In the genomic region with DNA sequence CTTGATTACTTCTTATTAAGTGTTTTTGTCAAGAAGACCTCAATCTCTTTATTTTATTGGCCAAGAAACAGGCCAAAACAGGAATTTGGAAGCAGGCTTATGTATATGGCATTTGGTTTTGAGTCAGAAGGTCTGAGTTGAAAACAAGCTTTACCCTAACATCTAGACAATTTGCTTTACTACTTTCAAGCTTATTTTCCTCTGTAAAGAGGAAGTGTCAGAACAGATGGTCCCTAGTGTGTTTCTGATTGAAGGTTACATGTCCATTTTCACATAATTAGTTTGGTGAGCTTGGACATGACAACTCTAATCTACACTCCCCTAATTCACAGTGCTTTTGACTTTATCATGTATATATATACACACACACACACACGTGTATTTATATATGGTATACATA, we compare ENCODE assay signal across 25 cellular contexts.
"Had no signal": no experiment of that assay in that cellular context is flagged by ENCODE, and none has a peak within 500 bp of the region (broad histone marks: within the 10 kb centered on the region; RNA-seq: fewer than 3 reads in every experiment).

No MANE protein-coding gene starts in this region.

- DNase-seq: activated CD4-positive, alpha-beta T cell treated with anti-CD3 and anti-CD28 coated beads for 1 hour; activated CD4-positive, alpha-beta T cell treated with anti-CD3 and anti-CD28 coated beads, Interleukin-2, amount 50 U/mL, for 4 hours; activated CD8-positive, alpha-beta memory T cell treated with anti-CD3 and anti-CD28 coated beads, Interleukin-2, amount 50 U/mL, for 48 hours; activated effector memory CD4-positive, alpha-beta T cell treated with Interleukin-2 at 50 U/mL for 16 hours; activated naive CD4-positive, alpha-beta T cell treated with anti-CD3 and anti-CD28 coated beads for 36 hours; activated naive CD8-positive, alpha-beta T cell treated with anti-CD3 and anti-CD28 coated beads, Interleukin-2, amount 10 ng/mL, durations not matched to agents 7 days and 5 days; activated T-cell treated with anti-CD3 and anti-CD28 coated beads, Interleukin-2, amount 50 U/mL, for 4 hours; amygdala; colonic mucosa; esophagus squamous epithelium; gastrocnemius medialis; heart left ventricle; left cardiac atrium; mucosa of descending colon; nucleus accumbens; right cardiac atrium; stimulated activated CD4-positive, alpha-beta T cell treated with anti-CD3 and anti-CD28 coated beads, Interleukin-12 subunit alpha, Interleukin-12 subunit beta, amount 100 ng/mL, for 4 hours; stimulated activated CD4-positive, alpha-beta T cell treated with anti-CD3 and anti-CD28 coated beads, Interleukin-4, amount 100 ng/mL, for 4 hours; stimulated activated naive CD8-positive, alpha-beta T cell treated with anti-CD3 and anti-CD28 coated beads, Interleukin-15, amount 100 ng/mL, for 72 hours; T-helper 17 cell; tibial artery; WERI-Rb-1 had no signal

- H3K27ac Mint-ChIP-seq: activated naive CD4-positive, alpha-beta T cell treated with anti-CD3 and anti-CD28 coated beads for 36 hours; activated naive CD8-positive, alpha-beta T cell treated with anti-CD3 and anti-CD28 coated beads, Interleukin-2, amount 10 ng/mL, durations not matched to agents 7 days and 5 days; stimulated activated naive CD8-positive, alpha-beta T cell treated with anti-CD3 and anti-CD28 coated beads, Interleukin-15, amount 100 ng/mL, for 72 hours; T-helper 17 cell had no signal

- H3K4me3 Mint-ChIP-seq: activated naive CD4-positive, alpha-beta T cell treated with anti-CD3 and anti-CD28 coated beads for 36 hours; activated naive CD8-positive, alpha-beta T cell treated with anti-CD3 and anti-CD28 coated beads, Interleukin-2, amount 10 ng/mL, durations not matched to agents 7 days and 5 days; activated T-cell treated with anti-CD3 and anti-CD28 coated beads, Interleukin-2, amount 50 U/mL, for 4 hours; stimulated activated naive CD8-positive, alpha-beta T cell treated with anti-CD3 and anti-CD28 coated beads, Interleukin-15, amount 100 ng/mL, for 72 hours; T-helper 17 cell had no signal

- H3K36me3 ChIP-seq: colonic mucosa, esophagus squamous epithelium, gastrocnemius medialis, heart left ventricle, tibial artery, WERI-Rb-1 had no signal

- H3K79me2 ChIP-seq: parathyroid adenoma had no signal

- H3K27ac ChIP-seq: colonic mucosa, esophagus squamous epithelium, gastrocnemius medialis, heart left ventricle, parathyroid adenoma, tibial artery, WERI-Rb-1 had no signal

- H3K9ac ChIP-seq: parathyroid adenoma had no signal

- H3K4me3 ChIP-seq: colonic mucosa, esophagus squamous epithelium, gastrocnemius medialis, heart left ventricle, mucosa of descending colon, tibial artery had no signal

- FAIRE-seq: bronchial epithelial cell, islet of Langerhans had no signal

- H3K4me1 ChIP-seq: colonic mucosa, esophagus squamous epithelium, gastrocnemius medialis, heart left ventricle, parathyroid adenoma, tibial artery had no signal

- H3K27me3 ChIP-seq: colonic mucosa, esophagus squamous epithelium, gastrocnemius medialis, heart left ventricle, tibial artery had no signal

- H3K27me3 Mint-ChIP-seq: activated naive CD8-positive, alpha-beta T cell treated with anti-CD3 and anti-CD28 coated beads, Interleukin-2, amount 10 ng/mL, durations not matched to agents 7 days and 5 days; stimulated activated naive CD8-positive, alpha-beta T cell treated with anti-CD3 and anti-CD28 coated beads, Interleukin-15, amount 100 ng/mL, for 72 hours; T-helper 17 cell had no signal

- H3K9me3 ChIP-seq: colonic mucosa, gastrocnemius medialis, tibial artery had no signal

- ATAC-seq: activated T-cell treated with anti-CD3 and anti-CD28 coated beads, Interleukin-2, amount 50 U/mL, for 4 hours; gastrocnemius medialis; heart left ventricle; left cardiac atrium; mucosa of descending colon; right cardiac atrium; stimulated activated naive CD8-positive, alpha-beta T cell treated with anti-CD3 and anti-CD28 coated beads, Interleukin-15, amount 100 ng/mL, for 72 hours; T-helper 17 cell had no signal

- H3K9me3 Mint-ChIP-seq: activated naive CD4-positive, alpha-beta T cell treated with anti-CD3 and anti-CD28 coated beads for 36 hours; activated T-cell treated with anti-CD3 and anti-CD28 coated beads, Interleukin-2, amount 50 U/mL, for 4 hours had no signal

- H2AFZ ChIP-seq: parathyroid adenoma had no signal

- H3K4me1 Mint-ChIP-seq: activated naive CD8-positive, alpha-beta T cell treated with anti-CD3 and anti-CD28 coated beads, Interleukin-2, amount 10 ng/mL, durations not matched to agents 7 days and 5 days; T-helper 17 cell had no signal
